23 cellular contexts compared by ENCODE assay signal in genomic region chr19:33236696-33237390, GRCh38. TPM values are rescaled to one million over a fixed set of nuclear protein-coding genes. Genes with fewer than 3 reads are reported as not detected.
"Had no signal": no experiment of that assay in that cellular context is flagged by ENCODE, and none has a peak within 500 bp of the region (broad histone marks: within the 10 kb centered on the region; RNA-seq: fewer than 3 reads in every experiment).

No MANE protein-coding gene starts in this region.

- H3K4me3 ChIP-seq: ascending aorta, body of pancreas, PC-9, SJCRH30 had no signal

- H3K27me3 Mint-ChIP-seq: activated CD4-positive, alpha-beta T cell treated with anti-CD3 and anti-CD28 coated beads for 36 hours had no signal

- H3K27me3 ChIP-seq: ascending aorta, body of pancreas, SJCRH30 had no signal

- H3K4me3 Mint-ChIP-seq: activated CD4-positive, alpha-beta T cell treated with anti-CD3 and anti-CD28 coated beads for 36 hours; activated CD8-positive, alpha-beta T cell treated with anti-CD3 and anti-CD28 coated beads for 36 hours; activated naive CD8-positive, alpha-beta T cell treated with anti-CD3 and anti-CD28 coated beads, Interleukin-2, amount 50 U/mL, for 24 hours had no signal

- H3K36me3 Mint-ChIP-seq: activated naive CD4-positive, alpha-beta T cell treated with anti-CD3 and anti-CD28 coated beads, Interleukin-2, amount 50 U/mL, for 72 hours; T-cell had no signal

- FAIRE-seq: bronchial epithelial cell had no signal

- H3K36me3 ChIP-seq: ascending aorta, SJCRH30 had no signal

- H3K27ac ChIP-seq: ascending aorta, body of pancreas, PC-9, SJCRH30, VCaP had no signal

- H2AFZ ChIP-seq: PC-9 had no signal

- ATAC-seq: activated CD4-positive, alpha-beta T cell treated with anti-CD3 and anti-CD28 coated beads for 36 hours; activated CD8-positive, alpha-beta T cell treated with anti-CD3 and anti-CD28 coated beads for 36 hours; activated naive CD4-positive, alpha-beta T cell treated with anti-CD3 and anti-CD28 coated beads, Interleukin-2, amount 50 U/mL, for 72 hours; activated naive CD8-positive, alpha-beta T cell treated with anti-CD3 and anti-CD28 coated beads, Interleukin-2, amount 50 U/mL, for 24 hours; body of pancreas had no signal

- H3K4me2 ChIP-seq: PC-9 had no signal

- H3K9me3 Mint-ChIP-seq: activated CD8-positive, alpha-beta T cell treated with anti-CD3 and anti-CD28 coated beads for 36 hours; activated naive CD4-positive, alpha-beta T cell treated with anti-CD3 and anti-CD28 coated beads, Interleukin-2, amount 50 U/mL, for 72 hours; activated naive CD8-positive, alpha-beta T cell treated with anti-CD3 and anti-CD28 coated beads, Interleukin-2, amount 50 U/mL, for 24 hours; T-cell had no signal

- H3K27ac Mint-ChIP-seq: activated CD4-positive, alpha-beta T cell treated with anti-CD3 and anti-CD28 coated beads for 36 hours; activated CD8-positive, alpha-beta T cell treated with anti-CD3 and anti-CD28 coated beads for 36 hours; activated naive CD4-positive, alpha-beta T cell treated with anti-CD3 and anti-CD28 coated beads, Interleukin-2, amount 50 U/mL, for 72 hours; activated naive CD8-positive, alpha-beta T cell treated with anti-CD3 and anti-CD28 coated beads, Interleukin-2, amount 50 U/mL, for 24 hours; T-cell had no signal

- H3K4me1 ChIP-seq: ascending aorta, SJCRH30 had no signal

- DNase-seq: activated CD4-positive, alpha-beta T cell treated with anti-CD3 and anti-CD28 coated beads for 36 hours; activated CD8-positive, alpha-beta memory T cell treated with anti-CD3 and anti-CD28 coated beads, Interleukin-2, amount 50 U/mL, for 4 hours; activated CD8-positive, alpha-beta T cell treated with anti-CD3 and anti-CD28 coated beads for 36 hours; activated naive CD8-positive, alpha-beta T cell treated with anti-CD3 and anti-CD28 coated beads, Interleukin-2, amount 50 U/mL, for 24 hours; amniotic stem cell; body of pancreas; central memory CD4-positive, alpha-beta T cell; Kasumi-1; KBM-7; NCI-H146; NCI-H187 treated with DMSO at 0.1 percent for 48 hours; NCI-H2081 treated with DMSO at 0.1 percent for 48 hours; NCI-H446; NCI-H524; PC-9; SJCRH30; T-cell had no signal

- H3K9me3 ChIP-seq: ascending aorta, body of pancreas, SJCRH30 had no signal

RNA-seq across cellular contexts. Expression of gene SLC7A10, which starts 11.2 kb away (rescaled TPM):
- total RNA-seq: activated CD4-positive, alpha-beta T cell treated with anti-CD3 and anti-CD28 coated beads for 36 hours; activated CD8-positive, alpha-beta T cell treated with anti-CD3 and anti-CD28 coated beads for 36 hours; activated naive CD4-positive, alpha-beta T cell treated with anti-CD3 and anti-CD28 coated beads, Interleukin-2, amount 50 U/mL, for 72 hours; ascending aorta; bronchial epithelial cell; chondrocyte; PC-9; SJCRH30; T-cell; T-helper 2 cell treated with Interferon-gamma antibody and Interleukin-4, amounts not matched to agents 100 ng/mL and 5 ng/mL, for 36 hours had no signal
